Comparison of ENCODE assay signal across 7 cellular contexts in genomic region chr18:15197338-15198115, GRCh38.
DNase-seq lines count a peak whose midpoint lies in the region; ATAC-seq and TF ChIP-seq lines count a peak whose summit lies in the region.
"Not testable (repeated sequence)": the region's sequence is repeated elsewhere in the genome, so short reads cannot be mapped to it uniquely, and the experiment has no call there.

No MANE protein-coding gene starts in this region.

- ATAC-seq in stimulated activated naive CD8-positive, alpha-beta T cell treated with anti-CD3 and anti-CD28 coated beads, Interleukin-15, Interleukin-2, amounts not matched to agents 100 U/mL and 50 U/mL, for 24 hours = not testable (repeated sequence)

- TF ChIP-seq CTCF in epithelial cell of proximal tubule (conservative IDR thresholded peaks at IDR 0.05; ENCODE audit: low read depth, low read length) = not testable (repeated sequence)

- DNase-seq in GM03348 (ENCODE audit: low spot score) = peak; percentile 7
- DNase-seq in NCI-H446 treated with DMSO at 0.1 percent for 48 hours (lab: John Stamatoyannopoulos, UW) = peak; percentile 36
- DNase-seq in amygdala (lab: John Stamatoyannopoulos, UW) = peak in 37 of 56 donors; percentile 1 to 52 (median 28)
- not testable (repeated sequence) for DNase-seq in epithelial cell of proximal tubule (ENCODE audit: low read depth)
- DNase-seq in hippocampal formation (lab: John Stamatoyannopoulos, UW) = peak; percentile 29 to 49
- DNase-seq in nucleus accumbens (lab: John Stamatoyannopoulos, UW) = peak in 43 of 56 donors; percentile 1 to 68 (median 23)
- peak; percentile 2 for DNase-seq in stimulated activated naive CD8-positive, alpha-beta T cell treated with anti-CD3 and anti-CD28 coated beads, Interleukin-15, Interleukin-2, amounts not matched to agents 100 U/mL and 50 U/mL, for 24 hours

- peak overlapping the region; percentile 22 for H3K4me3 ChIP-seq in epithelial cell of proximal tubule (ENCODE audit: low read depth, low read length)
